8 cellular contexts compared by ENCODE assay signal in genomic region chr19:3132971-3133792, GRCh38. TPM values are rescaled to one million over a fixed set of nuclear protein-coding genes. Genes with fewer than 3 reads are reported as not detected.
A peak's percentile ranks its signal among the peaks of the same experiment; 100 is the strongest.
DNase-seq lines count a peak whose midpoint lies in the region; ATAC-seq and TF ChIP-seq lines count a peak whose summit lies in the region.

No MANE protein-coding gene starts in this region.

- TF ChIP-seq CTCF in BJ (IDR thresholded peaks at IDR 0.05; ENCODE audit: insufficient read depth, low read depth, low read length) (no peak), tibial artery (IDR thresholded peaks at IDR 0.05) (no peak)

- peak; percentile 54 for ATAC-seq in GM21360 (IDR thresholded peaks at IDR 0.05; ENCODE audit: unreplicated experiment)
- peak; percentile 98 for ATAC-seq in activated CD4-positive, alpha-beta T cell treated with anti-CD3 and anti-CD28 coated beads for 36 hours

- peaks cover 40% of the 10 kb centered on the region for H3K4me1 Mint-ChIP-seq in activated CD4-positive, alpha-beta T cell treated with anti-CD3 and anti-CD28 coated beads for 36 hours

- intact Hi-C loops in activated CD4-positive, alpha-beta T cell treated with anti-CD3 and anti-CD28 coated beads for 36 hours (cut with DNase I, micrococcal nuclease) = loop anchor here (1.0 to 2.0 kb wide), 4 partner anchors 9 to 302 kb away; partner anchors contain the start of gene NCLN (in 1 of the 2)
- intact Hi-C loops in tibial artery (cut with DNase I; ENCODE audit: low total_unique reads) = no loop called here

- H3K9me3 ChIP-seq in tibial artery = no peaks in the 10 kb centered on the region

- H3K36me3 ChIP-seq in BJ (ENCODE audit: control insufficient read depth, insufficient read depth, low read length) (no peaks in the 10 kb centered on the region), tibial artery (no peaks in the 10 kb centered on the region)

- H3K9me3 Mint-ChIP-seq in activated CD4-positive, alpha-beta T cell treated with anti-CD3 and anti-CD28 coated beads for 36 hours (ENCODE audit: low read depth) = no peaks in the 10 kb centered on the region

- H3K27ac Mint-ChIP-seq in activated CD4-positive, alpha-beta T cell treated with anti-CD3 and anti-CD28 coated beads for 36 hours = peak overlapping the region; percentile 83

- DNase-seq in BJ (ENCODE audit: low read depth) (peak; percentile 63), NCI-H1694 (lab: John Stamatoyannopoulos, UW) (peak; percentile 85), non-pigmented ciliary epithelial cell (ENCODE audit: low read depth) (peak; percentile 49), tibial artery (peak; percentile 35 to 66), SW 1271 (lab: John Stamatoyannopoulos, UW) (no peak)
- peak; percentile 96 for DNase-seq in activated CD4-positive, alpha-beta T cell treated with anti-CD3 and anti-CD28 coated beads for 36 hours

- H3K4me3 ChIP-seq in BJ (ENCODE audit: low read depth, low read length) (no peak overlapping the region), tibial artery (no peak overlapping the region)

- H3K27ac ChIP-seq in cingulate gyrus (ENCODE audit: low read depth, low read length) (peak overlapping the region; percentile 79), tibial artery (no peak overlapping the region)

- CTCF ChIA-PET in BJ (lab: Yijun Ruan, JAX) = interaction anchor here (0.7 to 2.1 kb wide), 8 partner anchors 10 to 183 kb away, joined by 3 to 11 read pairs (median 4); no protein-coding TSS in a partner anchor
- CTCF ChIA-PET in activated CD4-positive, alpha-beta T cell treated with anti-CD3 and anti-CD28 coated beads for 36 hours (lab: Charles Lee) = interaction anchor here (0.8 to 1.6 kb wide), 8 partner anchors 8 to 182 kb away, joined by 3 to 5 read pairs (median 4); no protein-coding TSS in a partner anchor

- H3K4me1 ChIP-seq in tibial artery = no peaks in the 10 kb centered on the region

- H3K4me3 Mint-ChIP-seq in activated CD4-positive, alpha-beta T cell treated with anti-CD3 and anti-CD28 coated beads for 36 hours = peak overlapping the region; percentile 9

- POLR2A ChIA-PET in BJ (lab: Charles Lee) = interaction anchor here (0.6 kb wide), 1 partner anchor 9 kb away, joined by 4 read pairs; no protein-coding TSS in a partner anchor
- POLR2A ChIA-PET in activated CD4-positive, alpha-beta T cell treated with anti-CD3 and anti-CD28 coated beads for 36 hours (lab: Charles Lee) = interaction anchor here (0.6 to 1.3 kb wide), 2 partner anchors 9 to 580 kb away, joined by 5 to 9 read pairs; no protein-coding TSS in a partner anchor

- H3K27me3 Mint-ChIP-seq in activated CD4-positive, alpha-beta T cell treated with anti-CD3 and anti-CD28 coated beads for 36 hours = peaks cover 3% of the 10 kb centered on the region

- no peaks in the 10 kb centered on the region for H3K27me3 ChIP-seq in BJ (ENCODE audit: control insufficient read depth, insufficient read depth, low read length)
- H3K27me3 ChIP-seq in tibial artery = peaks cover 0 to 17% of the 10 kb centered on the region in 2 donors

- peaks cover 10% of the 10 kb centered on the region for H3K36me3 Mint-ChIP-seq in activated CD4-positive, alpha-beta T cell treated with anti-CD3 and anti-CD28 coated beads for 36 hours (ENCODE audit: low read depth)

RNA-seq across cellular contexts. Expression of gene GNA15, which starts 2.7 kb away (rescaled TPM):
- polyA plus RNA-seq in BJ (2011; rRNA removed) = 0.06 TPM in 1 of 2 replicates, not detected in the other
- polyA minus RNA-seq in BJ (2011; rRNA and poly(A)+ RNA removed) = 0.24 TPM in 1 of 2 replicates, not detected in the other
- 10 to 100 TPM; 64.9 to 70.9 TPM for total RNA-seq in activated CD4-positive, alpha-beta T cell treated with anti-CD3 and anti-CD28 coated beads for 36 hours

RNA-seq across cellular contexts. Expression of gene GNA11, which starts 39.0 kb away (rescaled TPM):
- 8.0 and 15.6 TPM in 2 replicates for polyA plus RNA-seq in BJ (2011; rRNA removed)
- 11.0 and 30.3 TPM in 2 replicates for polyA minus RNA-seq in BJ (2011; rRNA and poly(A)+ RNA removed)
- 10 to 100 TPM in 1 of 2 experiments, 1 to 10 TPM in 1; 7.3 to 13.2 TPM for total RNA-seq in activated CD4-positive, alpha-beta T cell treated with anti-CD3 and anti-CD28 coated beads for 36 hours

RNA-seq across cellular contexts. Expression of gene S1PR4, which starts 45.4 kb away (rescaled TPM):
- polyA plus RNA-seq in BJ (2011; rRNA removed) = not detected in 2 replicates
- polyA minus RNA-seq in BJ (2011; rRNA and poly(A)+ RNA removed) = not detected in 2 replicates
- total RNA-seq in activated CD4-positive, alpha-beta T cell treated with anti-CD3 and anti-CD28 coated beads for 36 hours = 10 to 100 TPM; 29.0 to 32.2 TPM

RNA-seq across cellular contexts. Expression of gene NCLN, which starts 52.5 kb away (rescaled TPM):
- polyA plus RNA-seq in BJ (2011; rRNA removed) = 45.3 and 75.8 TPM in 2 replicates
- polyA minus RNA-seq in BJ (2011; rRNA and poly(A)+ RNA removed) = 41.9 and 51.3 TPM in 2 replicates
- total RNA-seq in activated CD4-positive, alpha-beta T cell treated with anti-CD3 and anti-CD28 coated beads for 36 hours = 10 to 100 TPM; 55.6 to 58.2 TPM

Comparison
In these comparisons a context has a peak if more than half of its experiments do, and no peak if none do; other contexts are left out.
1. DNase-seq: peak in BJ (single experiment), NCI-H1694 (single experiment), activated CD4-positive, alpha-beta T cell treated with anti-CD3 and anti-CD28 coated beads for 36 hours (single experiment), non-pigmented ciliary epithelial cell (single experiment) and tibial artery (2 of 2); none in SW 1271 (0 of 2).